ENCODE assay signal across 1 cellular context in genomic region chr3:16058511-16058910, GRCh38.
TF ChIP-seq lines count a peak whose summit lies in the region.

No MANE protein-coding gene starts in this region.

TF ChIP-seq in endothelial cell of umbilical vein, 7 proteins besides CTCF, POLR2A, EP300 and RAD21:
- TF ChIP-seq MAX (IDR thresholded peaks at IDR 0.05; ENCODE audit: insufficient read depth, insufficient read length), result no peak
- no peak for TF ChIP-seq POLR2AphosphoS5 (IDR thresholded peaks at IDR 0.05; ENCODE audit: insufficient read depth, low read depth, low read length)
- no peak for TF ChIP-seq FOS (IDR thresholded peaks at IDR 0.05; ENCODE audit: borderline replicate concordance, insufficient read depth, low read length)
- TF ChIP-seq GATA2 (IDR thresholded peaks at IDR 0.05; ENCODE audit: insufficient read depth, insufficient read length, low read depth, low read length), result no peak
- no peak for TF ChIP-seq MYC (IDR thresholded peaks at IDR 0.05; ENCODE audit: low read depth, low read length)
- TF ChIP-seq JUN (IDR thresholded peaks at IDR 0.05; ENCODE audit: borderline replicate concordance, insufficient read depth, insufficient read length, low read depth), result no peak
- TF ChIP-seq EZH2 (IDR thresholded peaks at IDR 0.05; ENCODE audit: borderline replicate concordance, low read depth, low read length, severe bottlenecking), result no peak
TF ChIP-seq in endothelial cell of umbilical vein: peak in this region for 0.
